ENCODE assay signal across 1 cellular context in genomic region chr9:105191508-105192118, GRCh38.
TF ChIP-seq lines count a peak whose summit lies in the region.

No MANE protein-coding gene starts in this region.

TF ChIP-seq in HepG2, 621 proteins besides CTCF, POLR2A, EP300 and RAD21 (continued from another document):
- TF ChIP-seq RORA (CRISPR knock-in tag; IDR thresholded peaks at IDR 0.05) (peak; percentile 91), HNF4G (IDR thresholded peaks at IDR 0.05; ENCODE audit: borderline replicate concordance, low read depth, low read length) (peak; percentile 88), HNF4G (CRISPR knock-in tag; IDR thresholded peaks at IDR 0.05; ENCODE audit: borderline replicate concordance, low read depth) (peak; percentile 31; the same call in 1 of the 2 replicates), ZKSCAN8 (CRISPR knock-in tag; IDR thresholded peaks at IDR 0.05; ENCODE audit: borderline replicate concordance) (peak; percentile 73; the same call in 1 of the 2 replicates), HOMEZ (CRISPR knock-in tag; IDR thresholded peaks at IDR 0.05; ENCODE audit: low read depth) (peak; percentile 79), AGO2 (optimal IDR thresholded peaks at IDR 0.05; ENCODE audit: low read depth, low read length) (no peak), TARDBP (CRISPR knock-in tag; IDR thresholded peaks at IDR 0.05) (peak; percentile 77), U2AF2 (IDR thresholded peaks at IDR 0.05; ENCODE audit: low read depth, low read length) (no peak), CBX5 (CRISPR knock-in tag; IDR thresholded peaks at IDR 0.05; ENCODE audit: borderline replicate concordance) (peak; percentile 60; the same call in 1 of the 2 replicates), FOXK1 (CRISPR knock-in tag; IDR thresholded peaks at IDR 0.05; ENCODE audit: borderline replicate concordance, low read depth) (peak; percentile 81; the same call in 1 of the 2 replicates), ZBTB49 (CRISPR knock-in tag; IDR thresholded peaks at IDR 0.05; ENCODE audit: borderline replicate concordance) (no peak), ELF1 (CRISPR knock-in tag; IDR thresholded peaks at IDR 0.05) (peak; percentile 30; the same call in 1 of the 2 replicates), ZNF329 (CRISPR knock-in tag; IDR thresholded peaks at IDR 0.05; ENCODE audit: low read depth) (no peak), KDM3A (CRISPR knock-in tag; IDR thresholded peaks at IDR 0.05; ENCODE audit: low read depth) (peak; percentile 38; the same call in 1 of the 2 replicates), ZNF546 (CRISPR knock-in tag; conservative IDR thresholded peaks at IDR 0.05) (no peak), DPF2 (CRISPR knock-in tag; IDR thresholded peaks at IDR 0.05; ENCODE audit: borderline replicate concordance, low read depth) (peak; percentile 15; the same call in 1 of the 2 replicates), GMEB1 (CRISPR knock-in tag; IDR thresholded peaks at IDR 0.05; ENCODE audit: borderline replicate concordance) (0 out of 2 replicates have a peak, but pooled peaks have one; percentile 17), ZBED4 (CRISPR knock-in tag; IDR thresholded peaks at IDR 0.05; ENCODE audit: borderline replicate concordance) (peak; percentile 40; the same call in 1 of the 2 replicates), ZNF776 (CRISPR knock-in tag; IDR thresholded peaks at IDR 0.05) (no peak), ARHGAP35 (CRISPR knock-in tag; IDR thresholded peaks at IDR 0.05; ENCODE audit: borderline replicate concordance) (no peak), GATAD1 (CRISPR knock-in tag; IDR thresholded peaks at IDR 0.05) (peak; percentile 31; the same call in 1 of the 2 replicates), ZMYM2 (CRISPR knock-in tag; IDR thresholded peaks at IDR 0.05) (0 out of 2 replicates have a peak, but pooled peaks have one; percentile 41), NR3C1 (CRISPR knock-in tag; IDR thresholded peaks at IDR 0.05) (no peak), ELF3 (CRISPR knock-in tag; IDR thresholded peaks at IDR 0.05) (peak; percentile 75), ZSCAN9 (CRISPR knock-in tag; IDR thresholded peaks at IDR 0.05; ENCODE audit: borderline replicate concordance) (peak; percentile 73; the same call in 1 of the 2 replicates), NCOR1 (IDR thresholded peaks at IDR 0.05; ENCODE audit: borderline replicate concordance, low read length) (peak; percentile 96), CREB1 (IDR thresholded peaks at IDR 0.05) (no peak), CREB1 (CRISPR knock-in tag; IDR thresholded peaks at IDR 0.05) (peak; percentile 52), PATZ1 (CRISPR knock-in tag; IDR thresholded peaks at IDR 0.05) (peak; percentile 48; the same call in 1 of the 2 replicates), RXRA (CRISPR knock-in tag; IDR thresholded peaks at IDR 0.05) (peak; percentile 51; the same call in 1 of the 2 replicates), ZNF784 (CRISPR knock-in tag; IDR thresholded peaks at IDR 0.05; ENCODE audit: borderline replicate concordance) (0 out of 2 replicates have a peak, but pooled peaks have one; percentile 43), NFKBIZ (CRISPR knock-in tag; IDR thresholded peaks at IDR 0.05) (0 out of 2 replicates have a peak, but pooled peaks have one; percentile 68), ZGPAT (CRISPR knock-in tag; IDR thresholded peaks at IDR 0.05) (peak; percentile 85), FOXO1 (CRISPR knock-in tag; IDR thresholded peaks at IDR 0.05) (peak; percentile 74; the same call in 1 of the 2 replicates), SALL1 (CRISPR knock-in tag; IDR thresholded peaks at IDR 0.05) (peak; percentile 74; the same call in 1 of the 2 replicates), SOX5 (CRISPR knock-in tag; IDR thresholded peaks at IDR 0.05; ENCODE audit: borderline replicate concordance) (peak; percentile 82), ZBTB43 (CRISPR knock-in tag; conservative IDR thresholded peaks at IDR 0.05) (0 out of 2 replicates have a peak, but pooled peaks have one; percentile 37), HMG20A (CRISPR knock-in tag; IDR thresholded peaks at IDR 0.05; ENCODE audit: borderline replicate concordance) (peak; percentile 94; the same call in 1 of the 2 replicates), NR2C2 (CRISPR knock-in tag; IDR thresholded peaks at IDR 0.05; ENCODE audit: borderline replicate concordance) (peak; percentile 38; the same call in 1 of the 2 replicates), ZNF614 (CRISPR knock-in tag; IDR thresholded peaks at IDR 0.05; ENCODE audit: borderline replicate concordance) (0 out of 2 replicates have a peak, but pooled peaks have one; percentile 58), PPARG (CRISPR knock-in tag; conservative IDR thresholded peaks at IDR 0.05) (peak; percentile 49), MATR3 (CRISPR knock-in tag; IDR thresholded peaks at IDR 0.05) (no peak), BCL6 (CRISPR knock-in tag; IDR thresholded peaks at IDR 0.05) (peak; percentile 93)
- TF ChIP-seq, protein P1, sequence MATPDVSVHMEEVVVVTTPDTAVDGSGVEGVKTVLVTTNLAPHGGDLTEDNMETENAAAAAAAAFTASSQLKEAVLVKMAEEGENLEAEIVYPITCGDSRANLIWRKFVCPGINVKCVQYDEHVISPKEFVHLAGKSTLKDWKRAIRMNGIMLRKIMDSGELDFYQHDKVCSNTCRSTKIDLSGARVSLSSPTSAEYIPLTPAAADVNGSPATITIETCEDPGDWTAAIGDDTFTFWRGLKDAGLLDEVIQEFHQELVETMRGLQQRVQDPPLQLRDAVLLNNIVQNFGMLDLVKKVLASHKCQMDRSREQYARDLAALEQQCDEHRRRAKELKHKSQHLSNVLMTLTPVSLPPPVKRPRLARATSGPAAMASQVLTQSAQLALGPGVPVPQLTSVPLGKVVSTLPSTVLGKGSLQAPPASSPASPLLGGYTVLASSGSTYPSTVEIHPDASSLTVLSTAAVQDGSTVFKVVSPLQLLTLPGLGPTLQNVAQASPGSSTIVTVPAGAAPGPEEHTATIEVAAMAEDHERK (CRISPR knock-in tag; IDR thresholded peaks at IDR 0.05; ENCODE audit: low read depth) = no peak
TF ChIP-seq in HepG2: peak in this region for 126.
